11 cellular contexts compared by ENCODE assay signal in genomic region chr7:99267530-99268360, GRCh38. TPM values are rescaled to one million over a fixed set of nuclear protein-coding genes. Genes with fewer than 3 reads are reported as not detected.
A peak's percentile ranks its signal among the peaks of the same experiment; 100 is the strongest.
DNase-seq lines count a peak whose midpoint lies in the region; ATAC-seq and TF ChIP-seq lines count a peak whose summit lies in the region.
"Had no signal": no experiment of that assay in that cellular context is flagged by ENCODE, and none has a peak within 500 bp of the region (broad histone marks: within the 10 kb centered on the region; RNA-seq: fewer than 3 reads in every experiment).

No MANE protein-coding gene starts in this region.

- POLR2A ChIA-PET in PC-3 (lab: Charles Lee; ENCODE audit: unreplicated experiment) = interaction anchor here (0.6 kb wide), 1 partner anchor 121 kb away, joined by 3 read pairs; no protein-coding TSS in a partner anchor
- POLR2A ChIA-PET in OCI-LY7 (lab: Charles Lee) = interaction anchor here (0.5 to 1.1 kb wide), 3 partner anchors 9 to 314 kb away, joined by 3 to 4 read pairs (median 4); no protein-coding TSS in a partner anchor

- H3K79me1 ChIP-seq in neuronal stem cell (ENCODE audit: low read depth, low read length) = no peaks in the 10 kb centered on the region

- in situ Hi-C loops in gastrocnemius medialis (cut with MboI; ENCODE audit: low sequenced_read_pairs in 4 of 4) = no loop called here

- intact Hi-C loops in PC-3 (cut with micrococcal nuclease) (loop anchor here (1.0 kb wide), 1 partner anchor 57 kb away; no protein-coding TSS in a partner anchor), dorsolateral prefrontal cortex (cut with DNase I) (loop anchor here in 1 of 2 donors (5.0 kb wide), 1 partner anchor 225 kb away; no protein-coding TSS in a partner anchor), OCI-LY7 (cut with micrococcal nuclease; ENCODE audit: unreplicated experiment) (no loop called here), gastrocnemius medialis (cut with DNase I; ENCODE audit: low total_unique reads) (no loop called here)

- H3K14ac ChIP-seq in neuronal stem cell (ENCODE audit: low read length) = peak overlapping the region; percentile 47

- DNase-seq in AG20443 (ENCODE audit: low spot score) = peak; percentile 96
- DNase-seq in PC-3 = peak; percentile 92
- DNase-seq in dorsolateral prefrontal cortex = peak; percentile 22 to 81 (median 60)
- DNase-seq in neuronal stem cell (ENCODE audit: low spot score) = no peak
- DNase-seq in OCI-LY7 (ENCODE audit: low spot score) = no peak
- no peak for DNase-seq in gastrocnemius medialis
- DNase-seq in stimulated activated CD4-positive, alpha-beta T cell treated with anti-CD3 and anti-CD28 coated beads, Interleukin-4, amount 100 ng/mL, for 4 hours = no peak
- no peak for DNase-seq in NCI-H748 (lab: John Stamatoyannopoulos, UW; ENCODE audit: unreplicated experiment)
- DNase-seq: activated CD8-positive, alpha-beta T cell treated with anti-CD3 and anti-CD28 coated beads, Interleukin-2, amount 10 ng/mL, durations not matched to agents 7 days and 5 days; H9; NCI-H2081 treated with DMSO at 0.1 percent for 48 hours had no signal

- ATAC-seq in PC-3 (peak; percentile 98), gastrocnemius medialis (no peak)
- ATAC-seq: activated CD8-positive, alpha-beta T cell treated with anti-CD3 and anti-CD28 coated beads, Interleukin-2, amount 10 ng/mL, durations not matched to agents 7 days and 5 days had no signal

- H4K8ac ChIP-seq in neuronal stem cell (ENCODE audit: low read depth, low read length) = no peak overlapping the region

- H2AFZ ChIP-seq in PC-3 (ENCODE audit: low read length) (no peak overlapping the region), neuronal stem cell (ENCODE audit: low read length) (no peak overlapping the region), OCI-LY7 (ENCODE audit: low read length) (no peak overlapping the region)

- H3K9ac ChIP-seq in PC-3 (ENCODE audit: low read length) (peak overlapping the region; percentile 79), neuronal stem cell (ENCODE audit: low read depth, low read length, poor library complexity) (no peak overlapping the region)

- peak overlapping the region; percentile 19 for H3K18ac ChIP-seq in neuronal stem cell (ENCODE audit: low read length)

- TF ChIP-seq CTCF in PC-3 (conservative IDR thresholded peaks at IDR 0.05; ENCODE audit: low read depth, low read length) (no peak), dorsolateral prefrontal cortex (IDR thresholded peaks at IDR 0.05 in 54 of 56, conservative IDR thresholded peaks at IDR 0.05 in 2 of 56; ENCODE audit: low read depth in 1 of 56, partially characterized antibody in 56 of 56) (no peak), OCI-LY7 (conservative IDR thresholded peaks at IDR 0.05; ENCODE audit: low read length) (no peak), gastrocnemius medialis (IDR thresholded peaks at IDR 0.05 in 4 of 5, conservative IDR thresholded peaks at IDR 0.05 in 1 of 5) (no peak)

- CTCF ChIA-PET in PC-3 (lab: Charles Lee) = interaction anchor here (0.6 kb wide), 1 partner anchor 75 kb away, joined by 4 read pairs; no protein-coding TSS in a partner anchor
- CTCF ChIA-PET in OCI-LY7 (lab: Charles Lee; ENCODE audit: unreplicated experiment) = no interaction called here

- H3K36me3 ChIP-seq in PC-3 (ENCODE audit: low read depth, low read length) (no peaks in the 10 kb centered on the region), neuronal stem cell (replicated peaks in 1 of 2; ENCODE audit: control insufficient read depth in 2 of 2, insufficient read depth in 2 of 2, low read length in 2 of 2) (no peaks in the 10 kb centered on the region), OCI-LY7 (ENCODE audit: insufficient read depth, low read length) (no peaks in the 10 kb centered on the region), gastrocnemius medialis (no peaks in the 10 kb centered on the region)

- H3K79me2 ChIP-seq in PC-3 (ENCODE audit: low read length) (no peaks in the 10 kb centered on the region), OCI-LY7 (ENCODE audit: insufficient read depth, low read depth, low read length) (no peaks in the 10 kb centered on the region)

- peak overlapping the region; percentile 75 for H3K4me2 ChIP-seq in PC-3 (ENCODE audit: low read length)
- no peak overlapping the region for H3K4me2 ChIP-seq in neuronal stem cell (ENCODE audit: insufficient read depth, low read length, poor library complexity, severe bottlenecking)
- no peak overlapping the region for H3K4me2 ChIP-seq in OCI-LY7 (ENCODE audit: low read length)

- no peak for TF ChIP-seq POLR2A in gastrocnemius medialis (IDR thresholded peaks at IDR 0.05)

- no peaks in the 10 kb centered on the region for H3K9me3 ChIP-seq in PC-3 (ENCODE audit: low read length)
- H3K9me3 ChIP-seq in neuronal stem cell (replicated peaks in 1 of 2; ENCODE audit: control insufficient read depth in 2 of 2, insufficient read depth in 1 of 2, low read depth in 1 of 2, low read length in 2 of 2) = no peaks in the 10 kb centered on the region
- H3K9me3 ChIP-seq in OCI-LY7 (ENCODE audit: low read length) = no peaks in the 10 kb centered on the region
- peaks cover 0 to 3% (median 0%) of the 10 kb centered on the region in 3 donors for H3K9me3 ChIP-seq in gastrocnemius medialis

- H2BK120ac ChIP-seq in neuronal stem cell (ENCODE audit: low read depth, low read length) = no peak overlapping the region

- H2AK5ac ChIP-seq in neuronal stem cell (ENCODE audit: low read depth, low read length) = no peak overlapping the region

- H2BK12ac ChIP-seq in neuronal stem cell (ENCODE audit: low read length) = no peak overlapping the region

- no peak overlapping the region for H2BK5ac ChIP-seq in neuronal stem cell (ENCODE audit: low read length)

- H3K27me3 ChIP-seq in PC-3 (ENCODE audit: low read length) = no peaks in the 10 kb centered on the region
- H3K27me3 ChIP-seq in dorsolateral prefrontal cortex = no peaks in the 10 kb centered on the region
- peaks cover 0 to 2% (median 0%) of the 10 kb centered on the region in 3 experiments for H3K27me3 ChIP-seq in neuronal stem cell (ENCODE audit: control insufficient read depth in 3 of 3, insufficient read depth in 3 of 3, low read depth in 1 of 3, low read length in 3 of 3)
- no peaks in the 10 kb centered on the region for H3K27me3 ChIP-seq in gastrocnemius medialis

- peaks cover 32% of the 10 kb centered on the region for H3K4me1 ChIP-seq in PC-3 (ENCODE audit: insufficient read depth, low read length)
- no peaks in the 10 kb centered on the region for H3K4me1 ChIP-seq in neuronal stem cell (ENCODE audit: control insufficient read depth in 2 of 2, insufficient read depth in 1 of 2, low read depth in 1 of 2, low read length in 2 of 2)
- H3K4me1 ChIP-seq in OCI-LY7 (ENCODE audit: insufficient read depth, low read length, poor library complexity, severe bottlenecking) = no peaks in the 10 kb centered on the region
- no peaks in the 10 kb centered on the region for H3K4me1 ChIP-seq in gastrocnemius medialis

- H3K9me2 ChIP-seq in PC-3 (replicated peaks; ENCODE audit: low read length) (no peaks in the 10 kb centered on the region), OCI-LY7 (ENCODE audit: insufficient read depth, low read length) (no peaks in the 10 kb centered on the region)

- BruUV-seq in PC-3 (replicated peaks; lab: Mats Ljungman, UMichigan) (no TSS peak), OCI-LY7 (replicated peaks; lab: Mats Ljungman, UMichigan) (no TSS peak)

- peak overlapping the region; percentile 25 for H3K23ac ChIP-seq in neuronal stem cell (ENCODE audit: low read depth, low read length, poor library complexity)

- no peak overlapping the region for H4K91ac ChIP-seq in neuronal stem cell (ENCODE audit: low read depth, low read length, poor library complexity)

- no CpG with 5 or more reads among the region's 12 CpGs for WGBS in neuronal stem cell (ENCODE audit: extremely low coverage in 2 of 2, insufficient read length in 2 of 2, insufficient replicate concordance in 1 of 2), 2 donors

- no peak overlapping the region for H3K4ac ChIP-seq in neuronal stem cell (ENCODE audit: low read length)

- no peaks in the 10 kb centered on the region for H3F3A ChIP-seq in PC-3 (ENCODE audit: low read length, unreplicated experiment)

- H2BK15ac ChIP-seq in neuronal stem cell (ENCODE audit: low read length) = no peak overlapping the region

- no peaks in the 10 kb centered on the region for H4K20me1 ChIP-seq in PC-3 (ENCODE audit: low read length)
- no peaks in the 10 kb centered on the region for H4K20me1 ChIP-seq in OCI-LY7 (ENCODE audit: insufficient read depth, low read length)

- H3K4me3 ChIP-seq in PC-3 (ENCODE audit: low read length) (no peak overlapping the region), dorsolateral prefrontal cortex (no peak overlapping the region), neuronal stem cell (ENCODE audit: low read length in 2 of 2) (no peak overlapping the region), OCI-LY7 (ENCODE audit: low read depth, low read length, poor library complexity, severe bottlenecking) (no peak overlapping the region), gastrocnemius medialis (no peak overlapping the region)

- peak overlapping the region; percentile 98 for H3K27ac ChIP-seq in PC-3 (ENCODE audit: low read length)
- peak overlapping the region in 54 of 59 donors; percentile 27 to 85 (median 73) for H3K27ac ChIP-seq in dorsolateral prefrontal cortex
- no peak overlapping the region for H3K27ac ChIP-seq in neuronal stem cell (replicated peaks; ENCODE audit: low read length)
- no peak overlapping the region for H3K27ac ChIP-seq in OCI-LY7 (ENCODE audit: low read depth, low read length, poor library complexity, severe bottlenecking)
- H3K27ac ChIP-seq in gastrocnemius medialis = no peak overlapping the region

RNA-seq across cellular contexts. Expression of gene MYH16, which starts 4.9 kb away (rescaled TPM):
- total RNA-seq in PC-3 (2014; rRNA removed) = 2.8 and 4.7 TPM in 2 replicates
- total RNA-seq in dorsolateral prefrontal cortex = under 1 TPM in 4 of 120 experiments, not detected in 116; 0.11 to 0.83 (median 0.44) TPM
- not detected for polyA plus RNA-seq in neuronal stem cell (2013, experiment 1 of 2)
- not detected for polyA plus RNA-seq in neuronal stem cell (2013, experiment 2 of 2)
- not detected in 2 replicates for total RNA-seq in OCI-LY7 (2014; rRNA removed; shearing (Covaris generic))
- not detected in 2 replicates for total RNA-seq in OCI-LY7 (2022)
- total RNA-seq in gastrocnemius medialis = not detected
- total RNA-seq: activated CD8-positive, alpha-beta T cell treated with anti-CD3 and anti-CD28 coated beads, Interleukin-2, amount 10 ng/mL, durations not matched to agents 7 days and 5 days; H9 had no signal

RNA-seq across cellular contexts. Expression of gene ARPC1A, which starts 58.0 kb away (rescaled TPM):
- total RNA-seq in PC-3 (2014; rRNA removed) = 183 and 193 TPM in 2 replicates
- 100 to 1,000 TPM in 106 of 120 experiments, 10 to 100 TPM in 14; 84.1 to 180 (median 126) TPM for total RNA-seq in dorsolateral prefrontal cortex
- 238 TPM for polyA plus RNA-seq in neuronal stem cell (2013, experiment 1 of 2)
- 242 TPM for polyA plus RNA-seq in neuronal stem cell (2013, experiment 2 of 2)
- 51.0 and 71.8 TPM in 2 replicates for total RNA-seq in OCI-LY7 (2014; rRNA removed; shearing (Covaris generic))
- total RNA-seq in OCI-LY7 (2022) = 101 and 108 TPM in 2 replicates
- 10 to 100 TPM; 37.0 to 58.8 (median 44.1) TPM for total RNA-seq in gastrocnemius medialis

RNA-seq across cellular contexts. Expression of gene KPNA7, which starts 59.8 kb away (rescaled TPM):
- 0.40 and 1.3 TPM in 2 replicates for total RNA-seq in PC-3 (2014; rRNA removed)
- total RNA-seq in dorsolateral prefrontal cortex = under 1 TPM in 5 of 120 experiments, not detected in 115; 0.25 to 0.60 (median 0.28) TPM
- polyA plus RNA-seq in neuronal stem cell (2013, experiment 1 of 2) = 0.10 TPM
- polyA plus RNA-seq in neuronal stem cell (2013, experiment 2 of 2) = 0.06 TPM
- not detected in 2 replicates for total RNA-seq in OCI-LY7 (2014; rRNA removed; shearing (Covaris generic))
- not detected in 2 replicates for total RNA-seq in OCI-LY7 (2022)
- total RNA-seq in gastrocnemius medialis = not detected
- total RNA-seq: activated CD8-positive, alpha-beta T cell treated with anti-CD3 and anti-CD28 coated beads, Interleukin-2, amount 10 ng/mL, durations not matched to agents 7 days and 5 days; H9 had no signal

Comparison
In these comparisons a context has a peak if more than half of its experiments do, and no peak if none do; other contexts are left out.
1. DNase-seq: peak in AG20443 (single experiment), PC-3 (single experiment) and dorsolateral prefrontal cortex (10 of 10); none in neuronal stem cell (single experiment), OCI-LY7 (single experiment), gastrocnemius medialis (0 of 2), stimulated activated CD4-positive, alpha-beta T cell treated with anti-CD3 and anti-CD28 coated beads, Interleukin-4, amount 100 ng/mL, for 4 hours (0 of 2) and NCI-H748 (single experiment).
2. H3K27ac ChIP-seq: peak in PC-3 (single experiment) and dorsolateral prefrontal cortex (54 of 59); none in neuronal stem cell (single experiment), OCI-LY7 (single experiment) and gastrocnemius medialis (0 of 4).